In the genomic region with DNA sequence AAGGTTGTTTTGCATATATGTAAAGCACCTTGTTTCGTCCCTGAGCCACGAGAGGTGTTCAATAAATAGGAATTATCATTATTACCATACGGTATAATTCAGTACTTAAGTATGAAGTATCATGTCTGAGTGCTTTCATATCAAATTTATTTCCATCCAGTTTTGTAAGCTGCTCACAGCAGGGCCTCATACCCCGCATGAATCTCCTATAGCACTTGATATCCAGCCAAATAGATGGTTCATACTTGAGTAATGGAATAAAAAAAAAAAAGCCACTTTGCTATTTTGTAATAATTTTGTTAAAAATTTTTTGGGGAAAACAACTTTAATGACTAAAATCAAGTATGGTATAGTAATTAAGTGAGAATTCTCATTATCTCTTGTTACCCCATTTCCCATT, we compare ENCODE assay signal across 15 cellular contexts.
DNase-seq lines count a peak whose midpoint lies in the region; ATAC-seq and TF ChIP-seq lines count a peak whose summit lies in the region.
"Had no signal": no experiment of that assay in that cellular context is flagged by ENCODE, and none has a peak within 500 bp of the region (broad histone marks: within the 10 kb centered on the region; RNA-seq: fewer than 3 reads in every experiment).

No MANE protein-coding gene starts in this region.

- H2BK15ac ChIP-seq in H9 (ENCODE audit: low read depth, low read length): no peak overlapping the region

- H3K79me2 ChIP-seq in H9 (ENCODE audit: insufficient read depth, low read length): no peaks in the 10 kb centered on the region

- H3K9me3 ChIP-seq in heart right ventricle: peaks cover 0 to 13% (median 0%) of the 10 kb centered on the region in 11 donors
- H3K9me3 ChIP-seq in H9 (ENCODE audit: control insufficient read depth, low read depth, low read length): no peaks in the 10 kb centered on the region

- no peaks in the 10 kb centered on the region for H4K20me1 ChIP-seq in H9 (ENCODE audit: control insufficient read depth, insufficient read depth, insufficient read length)

- H3K9ac ChIP-seq in H9 (ENCODE audit: extremely low read depth, insufficient read length, low read length): no peak overlapping the region
- H3K9ac ChIP-seq: BLaER1 treated with 17β-estradiol and CSF1 and Interleukin-3, amounts not matched to agents 10 nM and 100 nM had no signal

- H3K4me2 ChIP-seq in H9 (ENCODE audit: insufficient read depth, insufficient read length, low read length): no peak overlapping the region
- H3K4me2 ChIP-seq: BLaER1 treated with 17β-estradiol and CSF1 and Interleukin-3, amounts not matched to agents 10 nM and 100 nM had no signal

- no peaks in the 10 kb centered on the region for H3K27me3 ChIP-seq in heart right ventricle
- H3K27me3 ChIP-seq in H9 (ENCODE audit: insufficient read depth, low read length): no peaks in the 10 kb centered on the region
- H3K27me3 ChIP-seq: BLaER1 treated with 17β-estradiol and CSF1 and Interleukin-3, amounts not matched to agents 10 nM and 100 nM had no signal

- peak overlapping the region; percentile 13 for H2AK5ac ChIP-seq in H9 (ENCODE audit: insufficient read length, low read length)

- H3K27me3 Mint-ChIP-seq in H9 (ENCODE audit: low read depth) (no peaks in the 10 kb centered on the region), mesothelial cell of epicardium (ENCODE audit: low read depth) (no peaks in the 10 kb centered on the region)
- H3K27me3 Mint-ChIP-seq: CD4-positive, CD25-positive, alpha-beta regulatory T cell; IgD-negative memory B cell had no signal

- H3K36me3 Mint-ChIP-seq in H9 (ENCODE audit: insufficient read depth in 1 of 3, low read depth in 3 of 3) (peaks cover 0 to 3% (median 1%) of the 10 kb centered on the region in 3 experiments; a peak in 3 of 7 replicates), mesothelial cell of epicardium (peaks cover 21% of the 10 kb centered on the region)
- H3K36me3 Mint-ChIP-seq: IgD-negative memory B cell had no signal

- no peaks in the 10 kb centered on the region for H3K36me3 ChIP-seq in heart right ventricle

- H3K9me3 Mint-ChIP-seq in H9: no peaks in the 10 kb centered on the region; a peak in 2 of 5 replicates
- H3K9me3 Mint-ChIP-seq in mesothelial cell of epicardium: peaks cover 8% of the 10 kb centered on the region

- no peak overlapping the region for H3K4ac ChIP-seq in H9 (ENCODE audit: low read depth, low read length)

- H3K4me1 ChIP-seq in heart right ventricle (peaks cover 8 to 59% (median 35%) of the 10 kb centered on the region in 9 donors), H9 (ENCODE audit: insufficient read depth, low read length) (peaks cover 7% of the 10 kb centered on the region)

- no peak overlapping the region for H3K18ac ChIP-seq in H9 (ENCODE audit: insufficient read length, low read depth, low read length)

- no peak overlapping the region for H3K4me3 Mint-ChIP-seq in H9
- no peak overlapping the region for H3K4me3 Mint-ChIP-seq in mesothelial cell of epicardium
- H3K4me3 Mint-ChIP-seq: CD4-positive, CD25-positive, alpha-beta regulatory T cell; IgD-negative memory B cell had no signal

- no peak overlapping the region for H4K91ac ChIP-seq in H9 (ENCODE audit: insufficient read length, low read depth, low read length)

- no peak overlapping the region for H3K56ac ChIP-seq in H9 (ENCODE audit: insufficient read length, low read depth, low read length)

- H3T11ph ChIP-seq in H9 (ENCODE audit: low read length): no peak overlapping the region

- no peak overlapping the region for H3K14ac ChIP-seq in H9 (ENCODE audit: insufficient read depth, low read length)

- peaks cover 30 to 37% of the 10 kb centered on the region in 2 experiments for H3K4me1 Mint-ChIP-seq in H9
- H3K4me1 Mint-ChIP-seq in mesothelial cell of epicardium: peaks cover 55% of the 10 kb centered on the region

- no peak overlapping the region for H3K4me3 ChIP-seq in heart right ventricle
- H3K4me3 ChIP-seq in astrocyte of the spinal cord (ENCODE audit: low read depth, low read length): no peak overlapping the region
- H3K4me3 ChIP-seq: BLaER1 treated with 17β-estradiol and CSF1 and Interleukin-3, amounts not matched to agents 10 nM and 100 nM had no signal

- no peak overlapping the region for H4K5ac ChIP-seq in H9 (ENCODE audit: insufficient read length, low read depth, low read length)

- H3K23ac ChIP-seq in H9 (ENCODE audit: insufficient read length, low read depth, low read length): no peak overlapping the region

- TF ChIP-seq CTCF in heart right ventricle (IDR thresholded peaks at IDR 0.05) (no peak), H9 (conservative IDR thresholded peaks at IDR 0.05) (no peak), astrocyte of the spinal cord (IDR thresholded peaks at IDR 0.05; ENCODE audit: low read depth, low read length) (no peak), mesothelial cell of epicardium (IDR thresholded peaks at IDR 0.05; ENCODE audit: unreplicated experiment) (no peak), GM20000 (IDR thresholded peaks at IDR 0.05; ENCODE audit: extremely low read depth, missing control alignments) (no peak)

- H3K27ac Mint-ChIP-seq in H9: no peak overlapping the region; a peak in 2 of 7 replicates
- H3K27ac Mint-ChIP-seq in mesothelial cell of epicardium: peak overlapping the region; percentile 94
- H3K27ac Mint-ChIP-seq: CD4-positive, CD25-positive, alpha-beta regulatory T cell had no signal

- H3K23me2 ChIP-seq in H9 (ENCODE audit: insufficient read length, low read depth, low read length, poor library complexity, severe bottlenecking): no peaks in the 10 kb centered on the region

- H2BK120ac ChIP-seq in H9 (ENCODE audit: low read depth, low read length, poor library complexity, severe bottlenecking): no peak overlapping the region

- peak overlapping the region in 8 of 10 donors; percentile 3 to 90 (median 82) for H3K27ac ChIP-seq in heart right ventricle
- no peak overlapping the region for H3K27ac ChIP-seq in H9 (ENCODE audit: insufficient read length, low read depth, low read length)
- H3K27ac ChIP-seq: BLaER1 treated with 17β-estradiol and CSF1 and Interleukin-3, amounts not matched to agents 10 nM and 100 nM had no signal

- intact Hi-C loops in heart right ventricle (cut with DNase I) (loop anchor here in 1 of 10 donors (5.0 kb wide), 1 partner anchor 114 kb away; no protein-coding TSS in a partner anchor), left ventricle myocardium superior (cut with micrococcal nuclease) (loop anchor here (10.0 kb wide), 1 partner anchor 117 kb away; no protein-coding TSS in a partner anchor)

- no peak overlapping the region for H2AFZ ChIP-seq in H9 (ENCODE audit: low read length)

- H2BK12ac ChIP-seq in H9 (ENCODE audit: insufficient read length, low read depth, low read length): no peak overlapping the region

- 48 to 73% methylated on average over 4 of the region's 4 CpGs for WGBS in heart right ventricle, 2 donors
- WGBS in H9 (ENCODE audit: extremely low coverage, insufficient read length, low lambda C conversion rate): no CpG with 5 or more reads among the region's 4 CpGs

- no peak overlapping the region for H2BK5ac ChIP-seq in H9 (ENCODE audit: insufficient read length, low read length)

- DNase-seq in heart right ventricle (no peak), left ventricle myocardium superior (no peak), H9 (no peak), astrocyte of the spinal cord (ENCODE audit: low read depth, low spot score) (peak; percentile 18), mesothelial cell of epicardium (ENCODE audit: low spot score in 2 of 2, unreplicated experiment in 2 of 2) (no peak), SHP77 treated with DMSO at 0.1 percent for 48 hours (lab: John Stamatoyannopoulos, UW) (no peak), GM20000 (ENCODE audit: low spot score) (no peak)
- DNase-seq: ACHN; CD4-positive, CD25-positive, alpha-beta regulatory T cell; DMS53; GF-D8 had no signal

- no peak overlapping the region for H2BK20ac ChIP-seq in H9 (ENCODE audit: low read depth, low read length, poor library complexity, severe bottlenecking)

- no peak overlapping the region for H4K8ac ChIP-seq in H9 (replicated peaks; ENCODE audit: insufficient read length, low read depth, low read length)

- H3K79me1 ChIP-seq in H9 (ENCODE audit: insufficient read depth, low read depth, low read length, poor library complexity, severe bottlenecking): no peaks in the 10 kb centered on the region

- ATAC-seq in heart right ventricle (no peak), left ventricle myocardium superior (no peak), GM19397 (IDR thresholded peaks at IDR 0.05; ENCODE audit: unreplicated experiment) (no peak)
- ATAC-seq: HCT116 had no signal

- in situ Hi-C loops in astrocyte of the spinal cord (cut with HindIII; ENCODE audit: low sequenced_read_pairs): no loop called here
